Comparison of ENCODE assay signal across 8 cellular contexts in the genomic region with DNA sequence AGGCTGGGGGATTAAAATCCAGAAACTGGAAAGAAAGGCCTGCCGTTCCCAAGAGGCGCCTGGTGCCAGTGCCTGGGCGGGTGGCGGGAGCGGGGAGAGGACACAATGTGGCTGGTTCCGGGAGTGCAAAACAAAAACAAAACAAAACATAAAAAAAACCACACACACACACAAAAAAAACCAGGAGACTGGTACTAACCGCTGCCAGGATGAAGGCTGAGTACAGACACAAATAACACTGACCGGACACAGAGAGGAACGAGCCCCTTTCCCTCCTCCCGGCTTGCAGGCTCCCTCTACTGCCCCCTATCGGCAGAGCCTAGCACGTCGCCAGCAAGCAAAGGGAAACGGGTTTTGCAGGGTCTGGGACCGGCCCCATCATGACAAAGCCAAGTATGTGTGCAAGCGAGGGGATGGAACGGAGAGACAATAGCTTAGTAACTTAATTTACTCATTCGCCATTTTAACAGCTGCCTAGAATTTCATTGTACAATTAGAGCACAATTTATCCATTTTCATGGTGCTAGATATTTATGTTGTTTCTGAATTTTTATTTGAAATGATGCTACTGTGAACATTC. TPM values are rescaled to one million over a fixed set of nuclear protein-coding genes. Genes with fewer than 3 reads are reported as not detected.
DNase-seq lines count a peak whose midpoint lies in the region; ATAC-seq and TF ChIP-seq lines count a peak whose summit lies in the region.

No MANE protein-coding gene starts in this region.

- peak overlapping the region; percentile 76 for H3K4me2 ChIP-seq in osteoblast (ENCODE audit: insufficient read depth, low read length)

- TF ChIP-seq CTCF in osteoblast (IDR thresholded peaks at IDR 0.05; ENCODE audit: extremely low read depth, low read depth, low read length), result peak; percentile 99

- no peaks in the 10 kb centered on the region for H3K79me2 ChIP-seq in osteoblast (ENCODE audit: insufficient read depth, low read length)

- H4K20me1 ChIP-seq in osteoblast (ENCODE audit: insufficient read depth, low read length), result no peaks in the 10 kb centered on the region

- H3K36me3 ChIP-seq in SJSA1, result no peaks in the 10 kb centered on the region
- H3K36me3 ChIP-seq in osteoblast (ENCODE audit: insufficient read depth, low read length), result no peaks in the 10 kb centered on the region

- H3K4me3 ChIP-seq in SJSA1, result peak overlapping the region; percentile 11; the same call in 1 of the 2 replicates
- H3K4me3 ChIP-seq in osteoblast (ENCODE audit: insufficient read depth, low read length), result peak overlapping the region; percentile 66

- intact Hi-C loops in head of caudate nucleus (cut with DNase I), result loop anchor here (5.0 to 10.0 kb wide), 2 partner anchors 180 to 362 kb away; no protein-coding TSS in a partner anchor

- no peaks in the 10 kb centered on the region for H3K27me3 ChIP-seq in SJSA1 (replicated peaks)
- no peaks in the 10 kb centered on the region for H3K27me3 ChIP-seq in osteoblast (ENCODE audit: insufficient read depth, low read length)

- H2AFZ ChIP-seq in osteoblast (ENCODE audit: low read length), result peak overlapping the region; percentile 67

- H3K9me3 ChIP-seq in SJSA1 (replicated peaks) (no peaks in the 10 kb centered on the region), osteoblast (ENCODE audit: low read depth, low read length) (no peaks in the 10 kb centered on the region)

- peaks cover 9% of the 10 kb centered on the region for H3K4me1 ChIP-seq in SJSA1 (replicated peaks)
- H3K4me1 ChIP-seq in osteoblast (ENCODE audit: insufficient read depth, low read length), result peaks cover 10% of the 10 kb centered on the region

- ATAC-seq in GM21528 (IDR thresholded peaks at IDR 0.05; ENCODE audit: low FRiP score, unreplicated experiment), result peak; percentile 91

- no peak overlapping the region for H3K27ac ChIP-seq in SJSA1
- H3K27ac ChIP-seq in osteoblast (ENCODE audit: low read depth, low read length), result no peak overlapping the region
- H3K27ac ChIP-seq in temporal lobe (ENCODE audit: low read depth, low read length), result peak overlapping the region; percentile 84

- peak; percentile 80 for DNase-seq in DMS153 (lab: John Stamatoyannopoulos, UW)
- peak; percentile 59 to 78 for DNase-seq in Kasumi-1 (lab: John Stamatoyannopoulos, UW)
- DNase-seq in SJSA1 (ENCODE audit: low read depth in 1 of 2, low spot score in 2 of 2), result peak; percentile 68 to 80
- peak; percentile 78 for DNase-seq in activated naive CD4-positive, alpha-beta T cell treated with anti-CD3 and anti-CD28 coated beads, Interleukin-2, amount 50 U/mL, for 16 hours
- peak; percentile 70 to 96 (median 90) for DNase-seq in head of caudate nucleus
- peak; percentile 93 for DNase-seq in osteoblast (ENCODE audit: insufficient read length, low spot score, missing footprints)

RNA-seq across cellular contexts. Expression of gene ZDHHC20, which starts 17.9 kb away (rescaled TPM):
- 44.5 and 67.6 TPM in 2 replicates for total RNA-seq in SJSA1 (2014; rRNA removed; shearing (Covaris generic))
- total RNA-seq in osteoblast (110 and 128 TPM in 2 replicates), temporal lobe (77.4 TPM)
